ENCODE assay signal across 15 cellular contexts in genomic region chr2:42881732-42882131, GRCh38.
DNase-seq lines count a peak whose midpoint lies in the region.
"Had no signal": no experiment of that assay in that cellular context is flagged by ENCODE, and none has a peak within 500 bp of the region (broad histone marks: within the 10 kb centered on the region; RNA-seq: fewer than 3 reads in every experiment).

No MANE protein-coding gene starts in this region.

- H3K4me2 ChIP-seq in GM23248 (ENCODE audit: unreplicated experiment), result peak overlapping the region; percentile 14

- no peaks in the 10 kb centered on the region for H3K36me3 Mint-ChIP-seq in T-helper 2 cell treated with Interferon-gamma antibody and Interleukin-4, amounts not matched to agents 5 μg/mL and 100 μg/mL, for 36 hours (ENCODE audit: low read depth)
- H3K36me3 Mint-ChIP-seq in activated T-helper 1 cell treated with anti-CD3 and anti-CD28 coated beads, Interleukin-12 subunit alpha, Interleukin-12 subunit beta, Interleukin-2, Interleukin-4 antibody, amounts not matched to agents 30 ng/mL and 10 ng/mL and 1 ng/mL, durations not matched to agents 14 hours and 24 hours and 36 hours (ENCODE audit: low read depth), result no peaks in the 10 kb centered on the region
- H3K36me3 Mint-ChIP-seq: T-cell, type B pancreatic cell had no signal

- H4K20me1 ChIP-seq in GM23248 (ENCODE audit: insufficient read depth), result no peaks in the 10 kb centered on the region

- H3K4me3 ChIP-seq in GM23248, result no peak overlapping the region
- H3K4me3 ChIP-seq: ascending aorta had no signal

- DNase-seq in T-helper 2 cell treated with Interferon-gamma antibody and Interleukin-4, amounts not matched to agents 5 μg/mL and 100 μg/mL, for 36 hours (ENCODE audit: low spot score), result peak; percentile 30
- DNase-seq in T-helper 2 cell, result no peak
- peak; percentile 73 for DNase-seq in GM23248
- DNase-seq in activated T-helper 1 cell treated with anti-CD3 and anti-CD28 coated beads, Interleukin-12 subunit alpha, Interleukin-12 subunit beta, Interleukin-2, Interleukin-4 antibody, amounts not matched to agents 30 ng/mL and 10 ng/mL and 1 ng/mL, durations not matched to agents 14 hours and 24 hours and 36 hours (ENCODE audit: low spot score), result no peak
- peak; percentile 89 for DNase-seq in kidney tubule cell (ENCODE audit: low spot score)
- DNase-seq in SIG-M5 treated with dmso at 0.1 percent for 504 hours (lab: John Stamatoyannopoulos, UW; ENCODE audit: unreplicated experiment), result no peak
- no peak for DNase-seq in NCI-H1417 treated with DMSO at 0.1 percent for 48 hours (lab: John Stamatoyannopoulos, UW)
- no peak for DNase-seq in SHP77 treated with DMSO at 0.1 percent for 48 hours (lab: John Stamatoyannopoulos, UW)
- DNase-seq: COR-L47; effector memory CD4-positive, alpha-beta T cell; NCI-H2107; T-cell had no signal

- H3K4me1 ChIP-seq in GM23248 (ENCODE audit: insufficient read depth), result peaks cover 19% of the 10 kb centered on the region

- H3K4me3 Mint-ChIP-seq in T-helper 2 cell treated with Interferon-gamma antibody and Interleukin-4, amounts not matched to agents 5 μg/mL and 100 μg/mL, for 36 hours, result no peak overlapping the region
- no peak overlapping the region for H3K4me3 Mint-ChIP-seq in activated T-helper 1 cell treated with anti-CD3 and anti-CD28 coated beads, Interleukin-12 subunit alpha, Interleukin-12 subunit beta, Interleukin-2, Interleukin-4 antibody, amounts not matched to agents 30 ng/mL and 10 ng/mL and 1 ng/mL, durations not matched to agents 14 hours and 24 hours and 36 hours
- H3K4me3 Mint-ChIP-seq: neural crest cell, T-cell, type B pancreatic cell had no signal

- H3K27ac ChIP-seq in GM23248, result no peak overlapping the region
- H3K27ac ChIP-seq: ascending aorta had no signal

- H3F3A ChIP-seq in GM23248 (ENCODE audit: insufficient read depth), result peaks cover 15% of the 10 kb centered on the region

- H3K79me2 ChIP-seq in GM23248 (ENCODE audit: insufficient read depth), result no peaks in the 10 kb centered on the region

- WGBS in GM23248 (ENCODE audit: low coverage in 1 of 2, low lambda C conversion rate in 2 of 2, missing lambda C conversion rate in 2 of 2), 2 experiments, result 22 to 41% methylated on average over 1 of the region's 1 CpG

- H3K27ac Mint-ChIP-seq in T-helper 2 cell treated with Interferon-gamma antibody and Interleukin-4, amounts not matched to agents 5 μg/mL and 100 μg/mL, for 36 hours, result no peak overlapping the region
- H3K27ac Mint-ChIP-seq in activated T-helper 1 cell treated with anti-CD3 and anti-CD28 coated beads, Interleukin-12 subunit alpha, Interleukin-12 subunit beta, Interleukin-2, Interleukin-4 antibody, amounts not matched to agents 30 ng/mL and 10 ng/mL and 1 ng/mL, durations not matched to agents 14 hours and 24 hours and 36 hours, result peak overlapping the region; percentile 79
- H3K27ac Mint-ChIP-seq: T-cell had no signal

- in situ Hi-C loops in GM23248 (cut with MboI), result no loop called here

- H3K9ac ChIP-seq in GM23248, result no peak overlapping the region

- H3K27me3 ChIP-seq in GM23248 (replicated peaks; ENCODE audit: insufficient read depth), result no peaks in the 10 kb centered on the region
- H3K27me3 ChIP-seq: ascending aorta had no signal

- no peak overlapping the region for H2AFZ ChIP-seq in GM23248

- no peaks in the 10 kb centered on the region for H3K36me3 ChIP-seq in GM23248 (ENCODE audit: low read depth)
- H3K36me3 ChIP-seq: ascending aorta had no signal

- H3K9me2 ChIP-seq in GM23248 (ENCODE audit: insufficient read depth), result no peaks in the 10 kb centered on the region

- H3K27me3 Mint-ChIP-seq in T-helper 2 cell treated with Interferon-gamma antibody and Interleukin-4, amounts not matched to agents 5 μg/mL and 100 μg/mL, for 36 hours (ENCODE audit: low read depth), result no peaks in the 10 kb centered on the region
- no peaks in the 10 kb centered on the region for H3K27me3 Mint-ChIP-seq in activated T-helper 1 cell treated with anti-CD3 and anti-CD28 coated beads, Interleukin-12 subunit alpha, Interleukin-12 subunit beta, Interleukin-2, Interleukin-4 antibody, amounts not matched to agents 30 ng/mL and 10 ng/mL and 1 ng/mL, durations not matched to agents 14 hours and 24 hours and 36 hours (ENCODE audit: insufficient read depth)
- H3K27me3 Mint-ChIP-seq: type B pancreatic cell had no signal

- peaks cover 12% of the 10 kb centered on the region for H3K4me1 Mint-ChIP-seq in T-helper 2 cell treated with Interferon-gamma antibody and Interleukin-4, amounts not matched to agents 5 μg/mL and 100 μg/mL, for 36 hours (ENCODE audit: low read depth)
- H3K4me1 Mint-ChIP-seq in activated T-helper 1 cell treated with anti-CD3 and anti-CD28 coated beads, Interleukin-12 subunit alpha, Interleukin-12 subunit beta, Interleukin-2, Interleukin-4 antibody, amounts not matched to agents 30 ng/mL and 10 ng/mL and 1 ng/mL, durations not matched to agents 14 hours and 24 hours and 36 hours (ENCODE audit: low read depth), result peaks cover 26% of the 10 kb centered on the region
- H3K4me1 Mint-ChIP-seq: neural crest cell had no signal

- no peaks in the 10 kb centered on the region for H3K9me3 ChIP-seq in GM23248 (ENCODE audit: low read depth)
- H3K9me3 ChIP-seq: ascending aorta had no signal

- H3K9me3 Mint-ChIP-seq in T-helper 2 cell treated with Interferon-gamma antibody and Interleukin-4, amounts not matched to agents 5 μg/mL and 100 μg/mL, for 36 hours, result no peaks in the 10 kb centered on the region
- no peaks in the 10 kb centered on the region for H3K9me3 Mint-ChIP-seq in activated T-helper 1 cell treated with anti-CD3 and anti-CD28 coated beads, Interleukin-12 subunit alpha, Interleukin-12 subunit beta, Interleukin-2, Interleukin-4 antibody, amounts not matched to agents 30 ng/mL and 10 ng/mL and 1 ng/mL, durations not matched to agents 14 hours and 24 hours and 36 hours
- H3K9me3 Mint-ChIP-seq: T-cell, type B pancreatic cell had no signal

- intact Hi-C loops in activated T-helper 1 cell treated with anti-CD3 and anti-CD28 coated beads, Interleukin-12 subunit alpha, Interleukin-12 subunit beta, Interleukin-2, Interleukin-4 antibody, amounts not matched to agents 30 ng/mL and 10 ng/mL and 1 ng/mL, durations not matched to agents 14 hours and 24 hours and 36 hours (cut with micrococcal nuclease), result no loop called here

Comparison
In these comparisons a context has a peak if more than half of its experiments do, and no peak if none do; other contexts are left out.
1. DNase-seq: peak in T-helper 2 cell treated with Interferon-gamma antibody and Interleukin-4, amounts not matched to agents 5 μg/mL and 100 μg/mL, for 36 hours (single experiment), GM23248 (single experiment) and kidney tubule cell (single experiment); none in T-helper 2 cell (0 of 5), activated T-helper 1 cell treated with anti-CD3 and anti-CD28 coated beads, Interleukin-12 subunit alpha, Interleukin-12 subunit beta, Interleukin-2, Interleukin-4 antibody, amounts not matched to agents 30 ng/mL and 10 ng/mL and 1 ng/mL, durations not matched to agents 14 hours and 24 hours and 36 hours (single experiment), SIG-M5 treated with dmso at 0.1 percent for 504 hours (single experiment), NCI-H1417 treated with DMSO at 0.1 percent for 48 hours (single experiment) and SHP77 treated with DMSO at 0.1 percent for 48 hours (single experiment).